1 cellular context compared by ENCODE assay signal in the genomic region with DNA sequence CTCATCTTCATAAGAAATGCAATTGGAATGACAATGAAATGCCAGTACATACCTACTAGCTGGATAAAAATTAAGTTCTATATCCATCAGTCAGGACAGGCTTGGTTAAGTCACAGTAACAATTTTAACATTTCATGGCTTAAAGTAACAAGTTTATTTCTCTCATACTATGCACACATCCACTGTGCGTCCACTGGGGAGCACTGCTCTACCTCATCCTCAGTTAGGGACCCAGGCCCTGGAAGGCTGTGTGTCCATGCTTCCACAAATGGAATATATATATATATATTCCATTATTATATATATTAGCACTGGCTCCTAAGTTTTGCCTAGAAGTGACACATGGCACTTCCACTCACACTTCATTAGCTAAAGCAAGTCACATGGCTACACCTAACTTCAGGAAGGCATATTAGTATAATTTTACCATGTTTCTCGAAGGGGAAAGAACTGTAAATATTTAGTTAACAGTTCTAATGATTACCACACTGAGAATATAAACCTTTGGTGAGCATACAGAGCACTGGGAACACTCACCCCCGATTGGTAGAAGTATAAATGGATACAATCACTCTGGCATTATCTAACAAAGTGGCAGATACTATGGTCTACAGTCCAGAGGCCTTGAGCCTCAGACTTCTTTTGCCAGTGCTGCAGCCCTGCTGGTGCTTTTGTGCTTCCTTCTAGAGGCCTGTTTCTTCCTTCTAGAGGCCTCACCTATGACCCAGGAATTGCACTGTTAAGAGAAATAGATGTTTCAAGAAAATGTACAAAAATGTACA.
TF ChIP-seq lines count a peak whose summit lies in the region.

No MANE protein-coding gene starts in this region.

TF ChIP-seq in liver, 16 proteins besides CTCF, POLR2A, EP300 and RAD21:
- peak in 1 of 2 donors; percentile 58 for TF ChIP-seq RXRA (IDR thresholded peaks at IDR 0.05)
- TF ChIP-seq YY1 (IDR thresholded peaks at IDR 0.05), result peak; percentile 44
- peak; percentile 14 for TF ChIP-seq HNF4G (IDR thresholded peaks at IDR 0.05)
- TF ChIP-seq, protein P1, sequence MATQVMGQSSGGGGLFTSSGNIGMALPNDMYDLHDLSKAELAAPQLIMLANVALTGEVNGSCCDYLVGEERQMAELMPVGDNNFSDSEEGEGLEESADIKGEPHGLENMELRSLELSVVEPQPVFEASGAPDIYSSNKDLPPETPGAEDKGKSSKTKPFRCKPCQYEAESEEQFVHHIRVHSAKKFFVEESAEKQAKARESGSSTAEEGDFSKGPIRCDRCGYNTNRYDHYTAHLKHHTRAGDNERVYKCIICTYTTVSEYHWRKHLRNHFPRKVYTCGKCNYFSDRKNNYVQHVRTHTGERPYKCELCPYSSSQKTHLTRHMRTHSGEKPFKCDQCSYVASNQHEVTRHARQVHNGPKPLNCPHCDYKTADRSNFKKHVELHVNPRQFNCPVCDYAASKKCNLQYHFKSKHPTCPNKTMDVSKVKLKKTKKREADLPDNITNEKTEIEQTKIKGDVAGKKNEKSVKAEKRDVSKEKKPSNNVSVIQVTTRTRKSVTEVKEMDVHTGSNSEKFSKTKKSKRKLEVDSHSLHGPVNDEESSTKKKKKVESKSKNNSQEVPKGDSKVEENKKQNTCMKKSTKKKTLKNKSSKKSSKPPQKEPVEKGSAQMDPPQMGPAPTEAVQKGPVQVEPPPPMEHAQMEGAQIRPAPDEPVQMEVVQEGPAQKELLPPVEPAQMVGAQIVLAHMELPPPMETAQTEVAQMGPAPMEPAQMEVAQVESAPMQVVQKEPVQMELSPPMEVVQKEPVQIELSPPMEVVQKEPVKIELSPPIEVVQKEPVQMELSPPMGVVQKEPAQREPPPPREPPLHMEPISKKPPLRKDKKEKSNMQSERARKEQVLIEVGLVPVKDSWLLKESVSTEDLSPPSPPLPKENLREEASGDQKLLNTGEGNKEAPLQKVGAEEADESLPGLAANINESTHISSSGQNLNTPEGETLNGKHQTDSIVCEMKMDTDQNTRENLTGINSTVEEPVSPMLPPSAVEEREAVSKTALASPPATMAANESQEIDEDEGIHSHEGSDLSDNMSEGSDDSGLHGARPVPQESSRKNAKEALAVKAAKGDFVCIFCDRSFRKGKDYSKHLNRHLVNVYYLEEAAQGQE (IDR thresholded peaks at IDR 0.05), result no peak
- peak in 1 of 2 donors; percentile 5 for TF ChIP-seq JUND (IDR thresholded peaks at IDR 0.05)
- no peak for TF ChIP-seq EGR1 (IDR thresholded peaks at IDR 0.05; ENCODE audit: low read depth in 2 of 2)
- TF ChIP-seq HNF4A (conservative IDR thresholded peaks at IDR 0.05), result peak; percentile 54 to 83
- TF ChIP-seq NR2F2 (IDR thresholded peaks at IDR 0.05), result no peak
